9 cellular contexts compared by ENCODE assay signal in the genomic region with DNA sequence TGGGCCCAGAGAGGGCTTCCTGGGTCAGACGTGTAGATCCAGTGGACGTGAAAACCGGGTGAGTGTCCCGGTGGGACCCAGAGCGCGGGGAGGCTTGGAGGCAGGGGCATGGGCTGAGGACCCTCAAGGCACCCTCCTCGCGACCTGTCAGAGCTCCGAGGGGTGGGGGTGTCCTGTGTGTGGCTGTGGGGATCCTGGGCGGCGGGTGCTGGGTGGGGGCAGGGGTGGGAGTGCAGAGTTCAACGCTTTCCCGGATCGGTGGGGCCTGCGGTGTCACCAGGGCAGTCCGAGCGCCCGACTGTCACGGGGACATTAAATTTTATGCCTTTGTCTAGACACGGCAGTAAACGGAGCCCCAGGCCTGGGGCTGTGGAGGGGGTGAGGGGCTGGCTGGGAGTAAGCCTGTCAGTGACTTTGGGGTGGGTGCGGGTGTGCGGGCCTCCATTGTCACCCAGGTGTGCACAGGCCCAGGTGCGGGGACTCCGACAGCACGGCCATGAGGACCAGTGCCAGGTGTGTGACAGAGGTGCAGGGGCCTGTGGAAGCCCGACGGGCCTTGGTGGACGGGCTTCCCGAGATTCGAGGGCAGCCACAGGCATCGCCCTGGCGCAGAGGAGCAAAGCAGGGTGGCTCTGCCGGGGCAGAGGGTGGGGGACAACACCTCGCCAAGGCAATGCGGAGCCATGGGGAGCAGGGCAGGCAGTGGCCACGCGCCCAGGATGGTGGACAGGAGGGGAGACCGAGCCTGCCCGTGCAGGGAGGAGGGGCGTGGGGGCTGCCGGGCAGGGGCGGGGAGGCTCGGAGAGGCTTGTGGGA. TPM values are rescaled to one million over a fixed set of nuclear protein-coding genes. Genes with fewer than 3 reads are reported as not detected.
DNase-seq lines count a peak whose midpoint lies in the region; ATAC-seq, FAIRE-seq and TF ChIP-seq lines count a peak whose summit lies in the region.
"Had no signal": no experiment of that assay in that cellular context is flagged by ENCODE, and none has a peak within 500 bp of the region (broad histone marks: within the 10 kb centered on the region; RNA-seq: fewer than 3 reads in every experiment).

No MANE protein-coding gene starts in this region.

- H3K27ac Mint-ChIP-seq in CD4-positive, alpha-beta T cell: peak overlapping the region; percentile 68
- H3K27ac Mint-ChIP-seq in endodermal cell (no peak overlapping the region), neural crest cell (ENCODE audit: unreplicated experiment) (no peak overlapping the region)

- 78 to 85% methylated on average over 21 to 44 of the region's 44 CpGs for WGBS in endodermal cell (ENCODE audit: insufficient coverage in 1 of 2, insufficient read length in 1 of 2), 2 experiments

- H3K9ac ChIP-seq in endodermal cell (ENCODE audit: extremely low read depth, low read length, poor library complexity, severe bottlenecking): no peak overlapping the region

- no peak for ATAC-seq in CD4-positive, alpha-beta T cell (ENCODE audit: poor library complexity)
- no peak for ATAC-seq in GM19395 (IDR thresholded peaks at IDR 0.05; ENCODE audit: unreplicated experiment)

- no peaks in the 10 kb centered on the region for H3K9me2 ChIP-seq in OCI-LY7 (ENCODE audit: insufficient read depth, low read length)

- H3K9me3 Mint-ChIP-seq in CD4-positive, alpha-beta T cell: no peaks in the 10 kb centered on the region
- peaks cover 6% of the 10 kb centered on the region for H3K9me3 Mint-ChIP-seq in endodermal cell
- no peaks in the 10 kb centered on the region for H3K9me3 Mint-ChIP-seq in neural crest cell

- TF ChIP-seq POLR2A in H54 (IDR thresholded peaks at IDR 0.05; ENCODE audit: low read depth, low read length): no peak

- CTCF ChIA-PET in CD4-positive, alpha-beta T cell (lab: Charles Lee): interaction anchor here (0.6 to 2.9 kb wide), 8 partner anchors 35 to 162 kb away, joined by 3 to 20 read pairs (median 4); a partner anchor contains a TSS
- CTCF ChIA-PET in OCI-LY7 (lab: Charles Lee; ENCODE audit: unreplicated experiment): no interaction called here

- H3K27me3 ChIP-seq in CD4-positive, alpha-beta T cell (ENCODE audit: control insufficient read depth, insufficient read depth, low read length): peaks cover 23% of the 10 kb centered on the region
- H3K27me3 ChIP-seq in endodermal cell (ENCODE audit: control insufficient read depth, insufficient read depth, low read length, poor library complexity, severe bottlenecking): peaks cover 50% of the 10 kb centered on the region

- peak overlapping the region; percentile 87 for H3K4me3 Mint-ChIP-seq in CD4-positive, alpha-beta T cell
- H3K4me3 Mint-ChIP-seq in endodermal cell (peak overlapping the region; percentile 33), neural crest cell (peak overlapping the region; percentile 72)

- H3K4me2 ChIP-seq in OCI-LY7 (ENCODE audit: low read length): peak overlapping the region; percentile 79

- H3K27ac ChIP-seq in CD4-positive, alpha-beta T cell (ENCODE audit: low read depth, low read length): no peak overlapping the region
- H3K27ac ChIP-seq in OCI-LY7 (ENCODE audit: low read depth, low read length, poor library complexity, severe bottlenecking) (no peak overlapping the region), endodermal cell (ENCODE audit: low read depth, low read length) (no peak overlapping the region)

- intact Hi-C loops in CD4-positive, alpha-beta T cell (cut with DNase I, micrococcal nuclease): loop anchor here (1.0 to 5.0 kb wide), 7 partner anchors 37 to 435 kb away; a partner anchor contains a TSS
- intact Hi-C loops in OCI-LY7 (cut with micrococcal nuclease; ENCODE audit: unreplicated experiment): loop anchor here (1.0 to 2.0 kb wide), 2 partner anchors 46 to 157 kb away; no protein-coding TSS in a partner anchor

- H4K20me1 ChIP-seq in OCI-LY7 (ENCODE audit: insufficient read depth, low read length): no peaks in the 10 kb centered on the region

- H3K4me3 ChIP-seq in OCI-LY7 (ENCODE audit: low read depth, low read length, poor library complexity, severe bottlenecking) (peak overlapping the region; percentile 64), endodermal cell (ENCODE audit: low read length) (no peak overlapping the region)

- POLR2A ChIA-PET in CD4-positive, alpha-beta T cell (lab: Charles Lee): interaction anchor here (1.0 to 2.1 kb wide), 3 partner anchors 36 to 157 kb away, joined by 4 to 10 read pairs (median 6); no protein-coding TSS in a partner anchor
- POLR2A ChIA-PET in OCI-LY7 (lab: Charles Lee): no interaction called here

- no peak for FAIRE-seq in H54 (lab: Jason Lieb, UNC)
- FAIRE-seq: colon had no signal

- no TSS peak for BruUV-seq in OCI-LY7 (replicated peaks; lab: Mats Ljungman, UMichigan)

- H3K27me3 Mint-ChIP-seq in CD4-positive, alpha-beta T cell: peaks cover 22% of the 10 kb centered on the region
- peaks cover 52% of the 10 kb centered on the region for H3K27me3 Mint-ChIP-seq in endodermal cell (ENCODE audit: insufficient read depth)
- peaks cover 25% of the 10 kb centered on the region for H3K27me3 Mint-ChIP-seq in neural crest cell (ENCODE audit: low read depth)

- H3K79me2 ChIP-seq in OCI-LY7 (ENCODE audit: insufficient read depth, low read depth, low read length): no peaks in the 10 kb centered on the region

- TF ChIP-seq CTCF in CD4-positive, alpha-beta T cell (IDR thresholded peaks at IDR 0.05): no peak
- no peak for TF ChIP-seq CTCF in OCI-LY7 (conservative IDR thresholded peaks at IDR 0.05; ENCODE audit: low read length)
- no peak for TF ChIP-seq CTCF in endodermal cell (conservative IDR thresholded peaks at IDR 0.05)
- TF ChIP-seq CTCF in neural crest cell (conservative IDR thresholded peaks at IDR 0.05): no peak

- peaks cover 17% of the 10 kb centered on the region for H3K4me1 Mint-ChIP-seq in CD4-positive, alpha-beta T cell (ENCODE audit: low read depth)
- no peaks in the 10 kb centered on the region for H3K4me1 Mint-ChIP-seq in endodermal cell
- no peaks in the 10 kb centered on the region for H3K4me1 Mint-ChIP-seq in neural crest cell

- no peak for DNase-seq in CD4-positive, alpha-beta T cell
- DNase-seq in OCI-LY7 (ENCODE audit: low spot score) (no peak), endodermal cell (no peak), neural crest cell (ENCODE audit: low read depth, low spot score) (no peak), H54 (ENCODE audit: insufficient read length, low spot score) (no peak), NOMO-1 treated with DMSO at 0.1 percent for 48 hours (lab: John Stamatoyannopoulos, UW; ENCODE audit: unreplicated experiment) (no peak)
- DNase-seq in stimulated activated naive CD4-positive, alpha-beta T cell treated with Interleukin-2 at 50 U/mL for 16 hours (lab: John Stamatoyannopoulos, UW): no peak

- H3K36me3 ChIP-seq in OCI-LY7 (ENCODE audit: insufficient read depth, low read length) (no peaks in the 10 kb centered on the region), endodermal cell (ENCODE audit: control insufficient read depth, insufficient read depth, low read length) (no peaks in the 10 kb centered on the region)

- H3K36me3 Mint-ChIP-seq in CD4-positive, alpha-beta T cell (ENCODE audit: low read depth): no peaks in the 10 kb centered on the region
- no peaks in the 10 kb centered on the region for H3K36me3 Mint-ChIP-seq in endodermal cell (ENCODE audit: low read depth)
- no peaks in the 10 kb centered on the region for H3K36me3 Mint-ChIP-seq in neural crest cell (ENCODE audit: low read depth)

- H3K9me3 ChIP-seq in CD4-positive, alpha-beta T cell (ENCODE audit: control insufficient read depth, low read length): no peaks in the 10 kb centered on the region
- H3K9me3 ChIP-seq in OCI-LY7 (ENCODE audit: low read length): no peaks in the 10 kb centered on the region
- no peaks in the 10 kb centered on the region for H3K9me3 ChIP-seq in endodermal cell (ENCODE audit: control insufficient read depth, low read length)

- H3K4me1 ChIP-seq in OCI-LY7 (ENCODE audit: insufficient read depth, low read length, poor library complexity, severe bottlenecking) (peaks cover 43% of the 10 kb centered on the region), endodermal cell (ENCODE audit: control insufficient read depth, insufficient read depth, low read length) (no peaks in the 10 kb centered on the region)

- peak overlapping the region; percentile 90 for H2AFZ ChIP-seq in OCI-LY7 (ENCODE audit: low read length)

RNA-seq across cellular contexts. Expression of a gene that starts 1.2 kb away (rescaled TPM):
- total RNA-seq in CD4-positive, alpha-beta T cell: 1 to 10 TPM; 1.6 to 1.7 TPM
- 0.25 and 0.70 TPM in 2 replicates for total RNA-seq in OCI-LY7 (2014; rRNA removed; shearing (Covaris generic))
- total RNA-seq in OCI-LY7 (2022) (0.21 and 0.31 TPM in 2 replicates), endodermal cell (1 to 10 TPM in 1 of 2 donors, under 1 TPM in 1; 0.29 to 1.5 TPM), neural crest cell (12.3 and 13.9 TPM in 2 replicates)
- 5.8 TPM for polyA plus RNA-seq in endodermal cell (2013, experiment 1 of 2)
- polyA plus RNA-seq in endodermal cell (2013, experiment 2 of 2): 6.1 TPM

RNA-seq across cellular contexts. Expression of a gene that starts 36.5 kb away (rescaled TPM):
- 100 to 1,000 TPM; 102 to 108 TPM for total RNA-seq in CD4-positive, alpha-beta T cell
- 53.2 and 57.4 TPM in 2 replicates for total RNA-seq in OCI-LY7 (2014; rRNA removed; shearing (Covaris generic))
- total RNA-seq in OCI-LY7 (2022): 55.8 and 58.0 TPM in 2 replicates
- total RNA-seq in endodermal cell: 10 to 100 TPM in 1 of 2 donors, 1 to 10 TPM in 1; 9.1 to 23.8 TPM
- 21.3 TPM for polyA plus RNA-seq in endodermal cell (2013, experiment 1 of 2)
- polyA plus RNA-seq in endodermal cell (2013, experiment 2 of 2): 19.0 TPM
- 39.6 and 44.9 TPM in 2 replicates for total RNA-seq in neural crest cell

RNA-seq across cellular contexts. Expression of a gene that starts 40.9 kb away (rescaled TPM):
- 100 to 1,000 TPM; 250 to 258 TPM for total RNA-seq in CD4-positive, alpha-beta T cell
- 4.1 and 4.6 TPM in 2 replicates for total RNA-seq in OCI-LY7 (2014; rRNA removed; shearing (Covaris generic))
- total RNA-seq in OCI-LY7 (2022) (1.5 TPM in 1 of 2 replicates, not detected in the other), endodermal cell (10 to 100 TPM in 1 of 2 donors, 1 to 10 TPM in 1; 7.0 to 47.1 TPM), neural crest cell (3.2 and 4.8 TPM in 2 replicates)
- polyA plus RNA-seq in endodermal cell (2013, experiment 1 of 2): 29.7 TPM
- 32.3 TPM for polyA plus RNA-seq in endodermal cell (2013, experiment 2 of 2)

RNA-seq across cellular contexts. Expression of a gene that starts 53.0 kb away (rescaled TPM):
- 10 to 100 TPM; 62.5 to 68.3 TPM for total RNA-seq in CD4-positive, alpha-beta T cell
- total RNA-seq in OCI-LY7 (2014; rRNA removed; shearing (Covaris generic)): not detected in 2 replicates
- total RNA-seq in OCI-LY7 (2022) (not detected in 2 replicates), endodermal cell (1 to 10 TPM; 3.9 to 5.3 TPM), neural crest cell (38.3 and 39.3 TPM in 2 replicates)
- polyA plus RNA-seq in endodermal cell (2013, experiment 1 of 2): 96.3 TPM
- 93.1 TPM for polyA plus RNA-seq in endodermal cell (2013, experiment 2 of 2)

Comparison
In these comparisons a context has a peak if more than half of its experiments do, and no peak if none do; other contexts are left out.
1. H3K4me3 Mint-ChIP-seq: peak in every context shown above with its lines; median percentile 87 in CD4-positive, alpha-beta T cell; 72 in neural crest cell; 33 in endodermal cell.
2. RNA of a gene that starts 40.9 kb away (total RNA-seq): 250 to 258 TPM in CD4-positive, alpha-beta T cell; 7.0 to 47.1 TPM in endodermal cell, 3.2 to 4.8 TPM in neural crest cell and 1.5 to 4.6 TPM in OCI-LY7; every median in the first group is over 4 times any median in the second.